Comparison of ENCODE assay signal across 8 cellular contexts in genomic region chr5:112186401-112186990, GRCh38.
DNase-seq lines count a peak whose midpoint lies in the region; TF ChIP-seq lines count a peak whose summit lies in the region.
"Had no signal": no experiment of that assay in that cellular context is flagged by ENCODE, and none has a peak within 500 bp of the region (broad histone marks: within the 10 kb centered on the region; RNA-seq: fewer than 3 reads in every experiment).

No MANE protein-coding gene starts in this region.

- DNase-seq in DMS153 treated with DMSO at 0.1 percent for 48 hours (lab: John Stamatoyannopoulos, UW; ENCODE audit: unreplicated experiment) (peak; percentile 6), SIG-M5 treated with dmso at 0.1 percent for 504 hours (lab: John Stamatoyannopoulos, UW; ENCODE audit: unreplicated experiment) (peak; percentile 62), fibroblast of gingiva (ENCODE audit: low read depth) (peak; percentile 34), retinal pigment epithelial cell (ENCODE audit: low read depth) (no peak), vagina (ENCODE audit: extremely low spot score in 2 of 2) (no peak), posterior vena cava (ENCODE audit: low spot score) (no peak)

- POLR2A ChIA-PET in HEK293 (lab: Yijun Ruan, JAX) = no interaction called here

- H3K27ac ChIP-seq in HEK293 (ENCODE audit: extremely low read depth, low read depth, low read length) = no peak overlapping the region
- no peak overlapping the region for H3K27ac ChIP-seq in vagina
- H3K27ac ChIP-seq: skin epidermis had no signal

- H3K4me1 ChIP-seq in HEK293 (ENCODE audit: control insufficient read depth, insufficient read depth, low read length) (no peaks in the 10 kb centered on the region), vagina (no peaks in the 10 kb centered on the region)

- H3K36me3 ChIP-seq in HEK293 (ENCODE audit: control insufficient read depth in 2 of 2, insufficient read depth in 1 of 2, low read length in 2 of 2) (no peaks in the 10 kb centered on the region), vagina (peaks cover 0 to 15% of the 10 kb centered on the region in 2 donors)

- CTCF ChIA-PET in HEK293 (lab: Yijun Ruan, JAX) = interaction anchor here (0.8 to 0.9 kb wide), 3 partner anchors 19 to 418 kb away, joined by 3 to 4 read pairs (median 3); no protein-coding TSS in a partner anchor

- TF ChIP-seq CTCF in HEK293 (tag by site-specific recombination; IDR thresholded peaks at IDR 0.05) = no peak
- peak; percentile 67 for TF ChIP-seq CTCF in retinal pigment epithelial cell (conservative IDR thresholded peaks at IDR 0.05; ENCODE audit: low read depth, low read length)
- TF ChIP-seq CTCF in vagina (IDR thresholded peaks at IDR 0.05) = no peak

- no peak for TF ChIP-seq POLR2A in vagina (IDR thresholded peaks at IDR 0.05)

- no peaks in the 10 kb centered on the region for H3K9me3 ChIP-seq in HEK293 (ENCODE audit: control insufficient read depth, insufficient read depth, low read depth, low read length)
- H3K9me3 ChIP-seq in vagina = no peaks in the 10 kb centered on the region

- no peak overlapping the region for H3K4me3 ChIP-seq in HEK293 (ENCODE audit: low read depth, low read length)
- H3K4me3 ChIP-seq in retinal pigment epithelial cell (ENCODE audit: low read length) = no peak overlapping the region
- H3K4me3 ChIP-seq in vagina = no peak overlapping the region
- H3K4me3 ChIP-seq: skin epidermis had no signal

- intact Hi-C loops in vagina (cut with DNase I) (no loop called here), posterior vena cava (cut with DNase I) (no loop called here)

- no peaks in the 10 kb centered on the region for H3K27me3 ChIP-seq in vagina

TF ChIP-seq in HEK293, 187 proteins besides CTCF, POLR2A, EP300 and RAD21:
- TF ChIP-seq ZNF660 (tag by site-specific recombination; IDR thresholded peaks at IDR 0.05) (peak; percentile 52; the same call in 1 of the 2 replicates), ZNF174 (tag by site-specific recombination; IDR thresholded peaks at IDR 0.05) (no peak)

Comparison
In these comparisons a context has a peak if more than half of its experiments do, and no peak if none do; other contexts are left out.
1. DNase-seq: peak in DMS153 treated with DMSO at 0.1 percent for 48 hours (single experiment), SIG-M5 treated with dmso at 0.1 percent for 504 hours (single experiment) and fibroblast of gingiva (single experiment); none in retinal pigment epithelial cell (single experiment), vagina (0 of 2) and posterior vena cava (single experiment).